Comparison of ENCODE assay signal across 1 cellular context in genomic region chr9:102355982-102356381, GRCh38.
TF ChIP-seq lines count a peak whose summit lies in the region.

No MANE protein-coding gene starts in this region.

TF ChIP-seq in WTC11, 78 proteins besides CTCF, POLR2A, EP300 and RAD21 (continued from another document):
- TF ChIP-seq ATF1 (CRISPR knock-in tag; IDR thresholded peaks at IDR 0.05) (no peak), FOXP4 (CRISPR knock-in tag; IDR thresholded peaks at IDR 0.05) (no peak), HMGA2 (CRISPR knock-in tag; IDR thresholded peaks at IDR 0.05) (no peak), ZNF416 (CRISPR knock-in tag; IDR thresholded peaks at IDR 0.05) (no peak), AR (CRISPR knock-in tag; IDR thresholded peaks at IDR 0.05) (no peak), FOXP1 (CRISPR knock-in tag; IDR thresholded peaks at IDR 0.05; ENCODE audit: borderline replicate concordance) (no peak)
